1 cellular context compared by ENCODE assay signal in the genomic region with DNA sequence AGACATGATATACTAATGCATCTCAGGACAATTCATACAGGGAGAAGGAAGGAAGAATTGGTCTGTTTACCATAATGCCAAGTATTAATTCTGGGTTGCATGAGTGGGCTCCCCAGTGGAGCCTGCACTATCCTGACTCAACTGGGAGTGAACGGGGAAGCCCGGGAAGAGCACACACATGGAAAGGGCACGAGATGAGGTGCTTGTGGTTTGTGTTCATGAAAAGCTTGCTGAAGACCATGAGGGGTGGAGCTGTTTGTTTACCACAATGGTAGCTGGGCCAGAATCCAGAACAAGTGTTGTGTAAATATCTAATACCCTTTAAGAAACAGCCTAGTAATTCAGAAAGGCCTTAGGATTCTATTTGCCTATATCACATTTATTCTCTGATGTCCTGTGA.
TF ChIP-seq lines count a peak whose summit lies in the region.

No MANE protein-coding gene starts in this region.

TF ChIP-seq in SK-N-SH treated with all-trans-retinoic acid at 6 μM for 48 hours, 23 proteins besides CTCF, POLR2A, EP300 and RAD21 (continued from another document):
- TF ChIP-seq, protein P1, sequence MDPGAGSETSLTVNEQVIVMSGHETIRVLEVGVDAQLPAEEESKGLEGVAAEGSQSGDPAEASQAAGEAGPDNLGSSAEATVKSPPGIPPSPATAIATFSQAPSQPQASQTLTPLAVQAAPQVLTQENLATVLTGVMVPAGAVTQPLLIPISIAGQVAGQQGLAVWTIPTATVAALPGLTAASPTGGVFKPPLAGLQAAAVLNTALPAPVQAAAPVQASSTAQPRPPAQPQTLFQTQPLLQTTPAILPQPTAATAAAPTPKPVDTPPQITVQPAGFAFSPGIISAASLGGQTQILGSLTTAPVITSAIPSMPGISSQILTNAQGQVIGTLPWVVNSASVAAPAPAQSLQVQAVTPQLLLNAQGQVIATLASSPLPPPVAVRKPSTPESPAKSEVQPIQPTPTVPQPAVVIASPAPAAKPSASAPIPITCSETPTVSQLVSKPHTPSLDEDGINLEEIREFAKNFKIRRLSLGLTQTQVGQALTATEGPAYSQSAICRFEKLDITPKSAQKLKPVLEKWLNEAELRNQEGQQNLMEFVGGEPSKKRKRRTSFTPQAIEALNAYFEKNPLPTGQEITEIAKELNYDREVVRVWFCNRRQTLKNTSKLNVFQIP (CRISPR knock-in tag; IDR thresholded peaks at IDR 0.05; ENCODE audit: borderline replicate concordance, low read depth): no peak
- TF ChIP-seq CSDC2 (CRISPR knock-in tag; IDR thresholded peaks at IDR 0.05) (no peak), ZFP30 (CRISPR knock-in tag; IDR thresholded peaks at IDR 0.05) (no peak)
